8 cellular contexts compared by ENCODE assay signal in genomic region chr11:8870461-8871282, GRCh38. TPM values are rescaled to one million over a fixed set of nuclear protein-coding genes. Genes with fewer than 3 reads are reported as not detected.
DNase-seq lines count a peak whose midpoint lies in the region; ATAC-seq and TF ChIP-seq lines count a peak whose summit lies in the region.

No MANE protein-coding gene starts in this region.

- H3K9ac ChIP-seq in parathyroid adenoma, result no peak overlapping the region

- peak; percentile 21 for TF ChIP-seq CTCF in 22Rv1 (IDR thresholded peaks at IDR 0.05)
- TF ChIP-seq CTCF in parathyroid adenoma (IDR thresholded peaks at IDR 0.05), result no peak

- H3K4me3 ChIP-seq in parathyroid adenoma (ENCODE audit: low read depth, low read length), result peak overlapping the region; percentile 60

- peak overlapping the region; percentile 81 for H2AFZ ChIP-seq in parathyroid adenoma

- intact Hi-C loops in left cardiac atrium (cut with DNase I), result no loop called here

- peak; percentile 79 to 90 for ATAC-seq in left cardiac atrium
- ATAC-seq in GM18870 (IDR thresholded peaks at IDR 0.05; ENCODE audit: unreplicated experiment), result no peak
- ATAC-seq in GM19397 (IDR thresholded peaks at IDR 0.05; ENCODE audit: unreplicated experiment), result no peak

- no peaks in the 10 kb centered on the region for H3K79me2 ChIP-seq in parathyroid adenoma

- peak overlapping the region; percentile 57 for H3K4me2 ChIP-seq in parathyroid adenoma (ENCODE audit: low read length)

- DNase-seq in G401 (ENCODE audit: low spot score) (peak; percentile 66), NCI-H226 (peak; percentile 66), amygdala (lab: John Stamatoyannopoulos, UW) (peak in 36 of 56 donors; percentile 3 to 64 (median 34)), left cardiac atrium (peak; percentile 52)

- H3K27me3 ChIP-seq in parathyroid adenoma (ENCODE audit: control insufficient read depth, insufficient read depth, low read length), result no peaks in the 10 kb centered on the region

- H3K27ac ChIP-seq in 22Rv1 (peak overlapping the region; percentile 64), parathyroid adenoma (no peak overlapping the region)

- H3K36me3 ChIP-seq in parathyroid adenoma (ENCODE audit: control insufficient read depth, insufficient read depth, low read length), result no peaks in the 10 kb centered on the region

- in situ Hi-C loops in G401 (cut with HindIII; ENCODE audit: low sequenced_read_pairs), result no loop called here

- no peaks in the 10 kb centered on the region for H3K4me1 ChIP-seq in parathyroid adenoma

- H3K9me3 ChIP-seq in parathyroid adenoma (ENCODE audit: control insufficient read depth, low read length), result no peaks in the 10 kb centered on the region

RNA-seq across cellular contexts. Expression of gene AKIP1, which starts 40.3 kb away (rescaled TPM):
- 49.0 and 62.7 TPM in 2 replicates for total RNA-seq in G401 (2014; rRNA removed; shearing (Covaris generic))
- total RNA-seq in left cardiac atrium, result 10 to 100 TPM; 22.6 to 23.2 TPM

Comparison
In these comparisons a context has a peak if more than half of its experiments do, and no peak if none do; other contexts are left out.
1. ATAC-seq: peak in left cardiac atrium (2 of 2); none in GM18870 (single experiment) and GM19397 (single experiment).
2. Peak in every context shown above with its lines, with median percentiles within 50 percentile points of each other: DNase-seq.